In genomic region chr11:86360775-86361395, GRCh38 we compare ENCODE assay signal across 11 cellular contexts. TPM values are rescaled to one million over a fixed set of nuclear protein-coding genes. Genes with fewer than 3 reads are reported as not detected.
DNase-seq lines count a peak whose midpoint lies in the region; ATAC-seq and TF ChIP-seq lines count a peak whose summit lies in the region.
"Had no signal": no experiment of that assay in that cellular context is flagged by ENCODE, and none has a peak within 500 bp of the region (broad histone marks: within the 10 kb centered on the region; RNA-seq: fewer than 3 reads in every experiment).

No MANE protein-coding gene starts in this region.

- H3K4me1 Mint-ChIP-seq in activated CD8-positive, alpha-beta memory T cell treated with anti-CD3 and anti-CD28 coated beads, Interleukin-2, amount 10 ng/mL, durations not matched to agents 7 days and 5 days, result no peaks in the 10 kb centered on the region

- CTCF ChIA-PET in AG04450 (lab: Charles Lee) (interaction anchor here (0.6 to 3.4 kb wide), 49 partner anchors 8 to 766 kb away, joined by 3 to 27 read pairs (median 4); partner anchors contain the start of gene CCDC83), HCT116 (lab: Charles Lee) (interaction anchor here (0.7 to 3.1 kb wide), 7 partner anchors 9 to 451 kb away, joined by 3 to 16 read pairs (median 4); partner anchors contain the start of gene CCDC81)
- CTCF ChIA-PET in activated CD8-positive, alpha-beta memory T cell treated with anti-CD3 and anti-CD28 coated beads, Interleukin-2, amount 10 ng/mL, durations not matched to agents 7 days and 5 days (lab: Charles Lee), result no interaction called here

- H3K27ac Mint-ChIP-seq in activated CD8-positive, alpha-beta memory T cell treated with anti-CD3 and anti-CD28 coated beads, Interleukin-2, amount 10 ng/mL, durations not matched to agents 7 days and 5 days, result no peak overlapping the region

- BruUV-seq in HCT116 (replicated peaks; lab: Mats Ljungman, UMichigan), result no TSS peak

- TF ChIP-seq RAD21 in HCT116 (IDR thresholded peaks at IDR 0.05; ENCODE audit: low read depth), result peak; percentile 71

- DNase-seq in AG04450 (ENCODE audit: low read depth, low spot score) (peak; percentile 24), HCT116 (ENCODE audit: low read depth, low spot score) (peak; percentile 23), WERI-Rb-1 (no peak), iPS-NIHi7 (ENCODE audit: extremely low spot score) (peak; percentile 48), MV-4-11 (lab: John Stamatoyannopoulos, UW) (no peak), cerebellar nuclear complex (lab: John Stamatoyannopoulos, UW) (no peak), NCI-H1436 treated with DMSO at 0.1 percent for 48 hours (lab: John Stamatoyannopoulos, UW) (no peak)
- DNase-seq in activated CD8-positive, alpha-beta memory T cell treated with anti-CD3 and anti-CD28 coated beads, Interleukin-2, amount 10 ng/mL, durations not matched to agents 7 days and 5 days, result no peak
- DNase-seq: activated effector memory CD4-positive, alpha-beta T cell treated with anti-CD3 and anti-CD28 coated beads, Interleukin-2, amount 50 U/mL, for 16 hours; GDM1; KG1 had no signal

- no peak overlapping the region for H2AFZ ChIP-seq in HCT116 (ENCODE audit: low read depth, low read length, poor library complexity, severe bottlenecking)

- RAD21 ChIA-PET in HCT116 (lab: Charles Lee; ENCODE audit: low non-redundant PET in 1 of 2, low total read pairs in 2 of 2, uncharacterized antibody in 2 of 2, unreplicated experiment in 2 of 2), result no interaction called here

- no peaks in the 10 kb centered on the region for H3K79me2 ChIP-seq in HCT116 (ENCODE audit: insufficient read depth, low read length)

- H3K9me3 Mint-ChIP-seq in activated CD8-positive, alpha-beta memory T cell treated with anti-CD3 and anti-CD28 coated beads, Interleukin-2, amount 10 ng/mL, durations not matched to agents 7 days and 5 days (ENCODE audit: low read depth), result no peaks in the 10 kb centered on the region

- no peaks in the 10 kb centered on the region for H3K4me1 ChIP-seq in HCT116 (ENCODE audit: control insufficient read depth in 1 of 2, insufficient read depth in 2 of 2, low read length in 2 of 2)

- TF ChIP-seq CTCF in AG04450 (IDR thresholded peaks at IDR 0.05; ENCODE audit: low read depth, low read length) (peak; percentile 62), HCT116 (IDR thresholded peaks at IDR 0.05 in 2 of 3, conservative IDR thresholded peaks at IDR 0.05 in 1 of 3; ENCODE audit: borderline replicate concordance in 1 of 3, insufficient read depth in 1 of 3, low read depth in 2 of 3, low read length in 2 of 3) (peak; percentile 8 to 57 (median 50); a peak in 4 of 6 replicates), WERI-Rb-1 (IDR thresholded peaks at IDR 0.05; ENCODE audit: low read depth, low read length) (peak; percentile 35)

- no peak overlapping the region for H3K4me2 ChIP-seq in HCT116 (ENCODE audit: low read length)

- TF ChIP-seq POLR2A in HCT116 (IDR thresholded peaks at IDR 0.05; ENCODE audit: borderline replicate concordance, extremely low read depth, insufficient read depth, insufficient read length), result no peak

- no peaks in the 10 kb centered on the region for H3K27me3 Mint-ChIP-seq in activated CD8-positive, alpha-beta memory T cell treated with anti-CD3 and anti-CD28 coated beads, Interleukin-2, amount 10 ng/mL, durations not matched to agents 7 days and 5 days

- H3K27ac ChIP-seq in AG04450 (ENCODE audit: low read depth, low read length) (no peak overlapping the region), HCT116 (ENCODE audit: low read depth, low read length) (no peak overlapping the region), WERI-Rb-1 (no peak overlapping the region)

- peak; percentile 71 for ATAC-seq in HCT116
- no peak for ATAC-seq in activated CD8-positive, alpha-beta memory T cell treated with anti-CD3 and anti-CD28 coated beads, Interleukin-2, amount 10 ng/mL, durations not matched to agents 7 days and 5 days

- POLR2A ChIA-PET in AG04450 (lab: Yijun Ruan, JAX) (no interaction called here), HCT116 (lab: Charles Lee) (no interaction called here)

- H3K27me3 ChIP-seq in AG04450 (ENCODE audit: control insufficient read depth, insufficient read depth, low read length), result no peaks in the 10 kb centered on the region
- no peaks in the 10 kb centered on the region for H3K27me3 ChIP-seq in HCT116 (ENCODE audit: insufficient read depth, low read length)
- H3K27me3 ChIP-seq in WERI-Rb-1 (ENCODE audit: insufficient read depth, low read depth, severe bottlenecking), result no peaks in the 10 kb centered on the region

- peaks cover 1% of the 10 kb centered on the region for H3K36me3 Mint-ChIP-seq in activated CD8-positive, alpha-beta memory T cell treated with anti-CD3 and anti-CD28 coated beads, Interleukin-2, amount 10 ng/mL, durations not matched to agents 7 days and 5 days

- H3K4me3 ChIP-seq in AG04450 (ENCODE audit: low read depth, low read length) (no peak overlapping the region), HCT116 (replicated peaks in 1 of 2; ENCODE audit: low read depth in 1 of 2, low read length in 2 of 2) (no peak overlapping the region), WERI-Rb-1 (ENCODE audit: low read depth, low read length) (no peak overlapping the region)

- H3K9me3 ChIP-seq in AG04450 (ENCODE audit: control insufficient read depth, insufficient read depth, low read length) (no peaks in the 10 kb centered on the region), HCT116 (ENCODE audit: control insufficient read depth in 1 of 2, insufficient read depth in 1 of 2, low read depth in 1 of 2, low read length in 2 of 2) (no peaks in the 10 kb centered on the region), WERI-Rb-1 (ENCODE audit: severe bottlenecking) (no peaks in the 10 kb centered on the region)

- H3K4me3 Mint-ChIP-seq in activated CD8-positive, alpha-beta memory T cell treated with anti-CD3 and anti-CD28 coated beads, Interleukin-2, amount 10 ng/mL, durations not matched to agents 7 days and 5 days, result no peak overlapping the region

- no peak overlapping the region for H3K9ac ChIP-seq in HCT116 (ENCODE audit: low read length)

- H3K36me3 ChIP-seq in HCT116 (ENCODE audit: control insufficient read depth in 1 of 2, insufficient read depth in 2 of 2, low read length in 2 of 2), result no peaks in the 10 kb centered on the region
- H3K36me3 ChIP-seq in WERI-Rb-1, result no peaks in the 10 kb centered on the region

- no peaks in the 10 kb centered on the region for H4K20me1 ChIP-seq in HCT116 (ENCODE audit: insufficient read depth)

- H3K9me2 ChIP-seq in HCT116 (ENCODE audit: insufficient read depth), result no peaks in the 10 kb centered on the region

- intact Hi-C loops in HCT116 (cut with micrococcal nuclease), result loop anchor here (2.0 to 5.0 kb wide), 2 partner anchors 458 to 556 kb away; no protein-coding TSS in a partner anchor

TF ChIP-seq in HCT116, 20 proteins besides CTCF, POLR2A, EP300 and RAD21:
- TF ChIP-seq CEBPB (IDR thresholded peaks at IDR 0.05; ENCODE audit: low read depth) (no peak), POLR2AphosphoS5 (IDR thresholded peaks at IDR 0.05; ENCODE audit: low read depth, low read length) (no peak), ELF1 (IDR thresholded peaks at IDR 0.05; ENCODE audit: borderline replicate concordance, low read depth) (no peak), EGR1 (IDR thresholded peaks at IDR 0.05; ENCODE audit: low read depth) (no peak), REST (IDR thresholded peaks at IDR 0.05; ENCODE audit: low read depth) (no peak), CBX3 (IDR thresholded peaks at IDR 0.05; ENCODE audit: low read depth) (no peak), SRF (IDR thresholded peaks at IDR 0.05; ENCODE audit: low read depth) (no peak), EZH2 (IDR thresholded peaks at IDR 0.05) (no peak), SP1 (IDR thresholded peaks at IDR 0.05; ENCODE audit: low read depth) (no peak), EZH2phosphoT487 (IDR thresholded peaks at IDR 0.05; ENCODE audit: borderline replicate concordance) (no peak), TCF7L2 (IDR thresholded peaks at IDR 0.05; ENCODE audit: borderline replicate concordance, extremely low read depth, insufficient read depth, insufficient read length) (no peak), ZFX (IDR thresholded peaks at IDR 0.05) (no peak)
TF ChIP-seq in HCT116: peak in this region for 0.

RNA-seq across cellular contexts. Expression of gene CCDC81, which starts 13.8 kb away (rescaled TPM):
- 1.7 and 2.3 TPM in 2 replicates for polyA plus RNA-seq in AG04450 (2011; rRNA removed)
- 1.3 and 1.7 TPM in 2 replicates for polyA minus RNA-seq in AG04450 (2011; rRNA and poly(A)+ RNA removed)
- 0.69 TPM for total RNA-seq in HCT116 (2021; ENCODE audit: unreplicated experiment)
- polyA plus RNA-seq in HCT116 (2012), result 0.22 and 0.26 TPM in 2 replicates
- total RNA-seq in activated CD8-positive, alpha-beta memory T cell treated with anti-CD3 and anti-CD28 coated beads, Interleukin-2, amount 10 ng/mL, durations not matched to agents 7 days and 5 days, result under 1 TPM; 0.16 to 0.50 TPM

RNA-seq across cellular contexts. Expression of gene HIKESHI, which starts 58.8 kb away (rescaled TPM):
- 120 and 129 TPM in 2 replicates for polyA plus RNA-seq in AG04450 (2011; rRNA removed)
- 21.7 and 42.7 TPM in 2 replicates for polyA minus RNA-seq in AG04450 (2011; rRNA and poly(A)+ RNA removed)
- 38.2 TPM for total RNA-seq in HCT116 (2021; ENCODE audit: unreplicated experiment)
- polyA plus RNA-seq in HCT116 (2012), result 33.9 and 51.2 TPM in 2 replicates
- 10 to 100 TPM; 37.3 to 44.9 TPM for total RNA-seq in activated CD8-positive, alpha-beta memory T cell treated with anti-CD3 and anti-CD28 coated beads, Interleukin-2, amount 10 ng/mL, durations not matched to agents 7 days and 5 days

Comparison
In these comparisons a context has a peak if more than half of its experiments do, and no peak if none do; other contexts are left out.
1. DNase-seq: peak in AG04450 (single experiment), HCT116 (single experiment) and iPS-NIHi7 (single experiment); none in WERI-Rb-1 (single experiment), MV-4-11 (single experiment), cerebellar nuclear complex (0 of 2), activated CD8-positive, alpha-beta memory T cell treated with anti-CD3 and anti-CD28 coated beads, Interleukin-2, amount 10 ng/mL, durations not matched to agents 7 days and 5 days (single experiment) and NCI-H1436 treated with DMSO at 0.1 percent for 48 hours (single experiment).
2. Peak in every context shown above with its lines, with median percentiles within 50 percentile points of each other: CTCF ChIP-seq.